Comparison of ENCODE assay signal across 26 cellular contexts in genomic region chr5:137900925-137901817, GRCh38. TPM values are rescaled to one million over a fixed set of nuclear protein-coding genes. Genes with fewer than 3 reads are reported as not detected.
DNase-seq lines count a peak whose midpoint lies in the region; FAIRE-seq and TF ChIP-seq lines count a peak whose summit lies in the region.
"Had no signal": no experiment of that assay in that cellular context is flagged by ENCODE, and none has a peak within 500 bp of the region (broad histone marks: within the 10 kb centered on the region; RNA-seq: fewer than 3 reads in every experiment).

No MANE protein-coding gene starts in this region.

- no peak overlapping the region for H3K4me3 ChIP-seq in endothelial cell of umbilical vein (replicated peaks in 1 of 3; ENCODE audit: insufficient read depth in 1 of 3, low read depth in 1 of 3, low read length in 3 of 3)
- no peak overlapping the region for H3K4me3 ChIP-seq in colonic mucosa
- H3K4me3 ChIP-seq: mucosa of descending colon, upper lobe of right lung had no signal

- no peak for TF ChIP-seq CTCF in Calu3 (IDR thresholded peaks at IDR 0.05; ENCODE audit: unreplicated experiment)
- TF ChIP-seq CTCF in endothelial cell of umbilical vein (IDR thresholded peaks at IDR 0.05; ENCODE audit: extremely low read depth in 1 of 2, insufficient read depth in 1 of 2, low read depth in 1 of 2, low read length in 2 of 2) = no peak
- TF ChIP-seq CTCF in colonic mucosa (IDR thresholded peaks at IDR 0.05) = no peak

- H3K9me1 ChIP-seq in endothelial cell of umbilical vein (replicated peaks; ENCODE audit: control insufficient read depth, extremely low read depth, insufficient read depth, low read length) = no peaks in the 10 kb centered on the region

- peaks cover 18% of the 10 kb centered on the region for H3K4me1 Mint-ChIP-seq in Calu3 (ENCODE audit: low read depth, unreplicated experiment)
- H3K4me1 Mint-ChIP-seq: CD8-positive, alpha-beta memory T cell had no signal

- no peak for TF ChIP-seq POLR2A in endothelial cell of umbilical vein (IDR thresholded peaks at IDR 0.05; ENCODE audit: low read depth, low read length)

- H3K27ac ChIP-seq in endothelial cell of umbilical vein (ENCODE audit: insufficient read depth, low read depth, low read length) (no peak overlapping the region), colonic mucosa (no peak overlapping the region)
- H3K27ac ChIP-seq: foreskin keratinocyte, neutrophil, upper lobe of right lung had no signal

- H3K27ac Mint-ChIP-seq in Calu3 (ENCODE audit: unreplicated experiment) = no peak overlapping the region
- H3K27ac Mint-ChIP-seq: activated CD8-positive, alpha-beta T cell treated with anti-CD3 and anti-CD28 coated beads for 36 hours; activated naive CD4-positive, alpha-beta T cell treated with anti-CD3 and anti-CD28 coated beads, Interleukin-2, amount 50 U/mL, for 72 hours; activated T-cell treated with anti-CD3 and anti-CD28 coated beads, Interleukin-2, amount 50 U/mL, for 24 hours; CD8-positive, alpha-beta memory T cell; T-cell had no signal

- H3K36me3 ChIP-seq in endothelial cell of umbilical vein (ENCODE audit: control insufficient read depth in 2 of 2, extremely low read depth in 1 of 2, insufficient read depth in 2 of 2, low read length in 2 of 2) = no peaks in the 10 kb centered on the region
- no peaks in the 10 kb centered on the region for H3K36me3 ChIP-seq in colonic mucosa
- H3K36me3 ChIP-seq: neutrophil, upper lobe of right lung had no signal

- no peak for FAIRE-seq in endothelial cell of umbilical vein (lab: Jason Lieb, UNC)
- FAIRE-seq: colon had no signal

- POLR2A ChIA-PET in endothelial cell of umbilical vein (lab: Charles Lee) = no interaction called here

- H3K4me2 ChIP-seq in endothelial cell of umbilical vein (ENCODE audit: insufficient read depth, low read length) = no peak overlapping the region

- no TSS peak for BruUV-seq in Calu3 (replicated peaks; lab: Mats Ljungman, UMichigan)
- BruUV-seq in endothelial cell of umbilical vein (replicated peaks; lab: Mats Ljungman, UMichigan) = no TSS peak

- H3K9me3 Mint-ChIP-seq in Calu3 (ENCODE audit: low read depth, unreplicated experiment) = no peaks in the 10 kb centered on the region
- H3K9me3 Mint-ChIP-seq: activated CD8-positive, alpha-beta T cell treated with anti-CD3 and anti-CD28 coated beads for 36 hours; activated naive CD4-positive, alpha-beta T cell treated with anti-CD3 and anti-CD28 coated beads, Interleukin-2, amount 50 U/mL, for 72 hours; activated T-cell treated with anti-CD3 and anti-CD28 coated beads, Interleukin-2, amount 50 U/mL, for 24 hours; CD8-positive, alpha-beta memory T cell; T-cell had no signal

- H3K79me2 ChIP-seq in endothelial cell of umbilical vein (ENCODE audit: control insufficient read depth, insufficient read depth, low read length) = no peaks in the 10 kb centered on the region

- intact Hi-C loops in Calu3 (cut with micrococcal nuclease; ENCODE audit: unreplicated experiment) = no loop called here
- intact Hi-C loops in endothelial cell of umbilical vein (cut with micrococcal nuclease) = no loop called here
- intact Hi-C loops in colonic mucosa (cut with DNase I) = no loop called here

- CTCF ChIA-PET in Calu3 (lab: Charles Lee) = no interaction called here
- CTCF ChIA-PET in endothelial cell of umbilical vein (lab: Charles Lee) = interaction anchor here (1.0 to 1.2 kb wide), 2 partner anchors 33 to 122 kb away, joined by 3 to 4 read pairs; no protein-coding TSS in a partner anchor

- peak overlapping the region; percentile 28 for H3K4me3 Mint-ChIP-seq in Calu3 (ENCODE audit: low read depth, unreplicated experiment)
- H3K4me3 Mint-ChIP-seq: activated CD8-positive, alpha-beta T cell treated with anti-CD3 and anti-CD28 coated beads for 36 hours; activated T-cell treated with anti-CD3 and anti-CD28 coated beads, Interleukin-2, amount 50 U/mL, for 24 hours; CD8-positive, alpha-beta memory T cell; T-cell had no signal

- dilution Hi-C loops in endothelial cell of umbilical vein (cut with MboI; ENCODE audit: extremely low pct_ligation_motif_present, low sequenced_read_pairs) = no loop called here

- H4K20me1 ChIP-seq in endothelial cell of umbilical vein (replicated peaks; ENCODE audit: control insufficient read depth, extremely low read depth, insufficient read depth, low read length) = no peaks in the 10 kb centered on the region

- H3K27me3 Mint-ChIP-seq in Calu3 (ENCODE audit: unreplicated experiment) = no peaks in the 10 kb centered on the region
- H3K27me3 Mint-ChIP-seq: activated T-cell treated with anti-CD3 and anti-CD28 coated beads, Interleukin-2, amount 50 U/mL, for 24 hours had no signal

- no peak overlapping the region for H2AFZ ChIP-seq in endothelial cell of umbilical vein (ENCODE audit: low read depth, low read length)

- H3K27me3 ChIP-seq in endothelial cell of umbilical vein (ENCODE audit: control insufficient read depth in 2 of 2, insufficient read depth in 2 of 2, low read length in 2 of 2) = no peaks in the 10 kb centered on the region
- H3K27me3 ChIP-seq in colonic mucosa = no peaks in the 10 kb centered on the region
- H3K27me3 ChIP-seq: foreskin keratinocyte, neutrophil, upper lobe of right lung had no signal

- H3K9me3 ChIP-seq in endothelial cell of umbilical vein (replicated peaks; ENCODE audit: control insufficient read depth, insufficient read depth, low read length) (no peaks in the 10 kb centered on the region), colonic mucosa (no peaks in the 10 kb centered on the region)
- H3K9me3 ChIP-seq: mucosa of descending colon, neutrophil, upper lobe of right lung had no signal

- DNase-seq in Calu3 (no peak), MV-4-11 (lab: John Stamatoyannopoulos, UW) (peak; percentile 13), endothelial cell of umbilical vein (ENCODE audit: low read depth, low spot score) (peak; percentile 26), pons (ENCODE audit: low spot score) (peak; percentile 95), NCI-H1417 (lab: John Stamatoyannopoulos, UW) (no peak), AG08396 (ENCODE audit: low spot score) (no peak), colonic mucosa (no peak), activated gamma-delta T cell treated with Interleukin-2 at 50 U/mL for 16 hours (no peak)
- DNase-seq: activated CD8-positive, alpha-beta T cell treated with anti-CD3 and anti-CD28 coated beads for 36 hours; activated T-cell treated with anti-CD3 and anti-CD28 coated beads, Interleukin-2, amount 50 U/mL, for 24 hours; CD8-positive, alpha-beta memory T cell; EL; foreskin keratinocyte; Kasumi-1; left colon; mucosa of descending colon; NCI-H1436 treated with DMSO at 0.1 percent for 48 hours; NK-92 treated with Interleukin-12 subunit alpha and Interleukin-12 subunit beta, amount 100 ng/mL, for 24 hours; right cardiac atrium; stimulated activated naive CD4-positive, alpha-beta T cell treated with Interleukin-2 at 50 U/mL for 16 hours; T-cell; upper lobe of right lung had no signal

- peaks cover 10% of the 10 kb centered on the region for H3K4me1 ChIP-seq in endothelial cell of umbilical vein (ENCODE audit: control insufficient read depth, extremely low read depth, insufficient read depth, low read length)
- H3K4me1 ChIP-seq in colonic mucosa = no peaks in the 10 kb centered on the region
- H3K4me1 ChIP-seq: foreskin keratinocyte, upper lobe of right lung had no signal

- H3K9ac ChIP-seq in endothelial cell of umbilical vein (replicated peaks; ENCODE audit: extremely low read depth, insufficient read depth, low read length) (no peak overlapping the region), colonic mucosa (ENCODE audit: low read depth in 2 of 2, low read length in 2 of 2) (no peak overlapping the region)

- no peaks in the 10 kb centered on the region for H3K36me3 Mint-ChIP-seq in Calu3 (ENCODE audit: insufficient read depth, unreplicated experiment)
- H3K36me3 Mint-ChIP-seq: activated naive CD4-positive, alpha-beta T cell treated with anti-CD3 and anti-CD28 coated beads, Interleukin-2, amount 50 U/mL, for 72 hours; CD8-positive, alpha-beta memory T cell; T-cell had no signal

TF ChIP-seq in endothelial cell of umbilical vein, 7 proteins besides CTCF, POLR2A, EP300 and RAD21:
- TF ChIP-seq EZH2 (IDR thresholded peaks at IDR 0.05; ENCODE audit: borderline replicate concordance, low read depth, low read length, severe bottlenecking) (no peak), GATA2 (IDR thresholded peaks at IDR 0.05; ENCODE audit: insufficient read depth, insufficient read length, low read depth, low read length) (no peak), POLR2AphosphoS5 (IDR thresholded peaks at IDR 0.05; ENCODE audit: insufficient read depth, low read depth, low read length) (no peak), MYC (IDR thresholded peaks at IDR 0.05; ENCODE audit: low read depth, low read length) (no peak), FOS (IDR thresholded peaks at IDR 0.05; ENCODE audit: borderline replicate concordance, insufficient read depth, low read length) (no peak), JUN (IDR thresholded peaks at IDR 0.05; ENCODE audit: borderline replicate concordance, insufficient read depth, insufficient read length, low read depth) (no peak)
- TF ChIP-seq, protein P1, sequence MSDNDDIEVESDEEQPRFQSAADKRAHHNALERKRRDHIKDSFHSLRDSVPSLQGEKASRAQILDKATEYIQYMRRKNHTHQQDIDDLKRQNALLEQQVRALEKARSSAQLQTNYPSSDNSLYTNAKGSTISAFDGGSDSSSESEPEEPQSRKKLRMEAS (IDR thresholded peaks at IDR 0.05; ENCODE audit: insufficient read depth, insufficient read length) = no peak

RNA-seq across cellular contexts. Expression of gene PKD2L2, which starts 11.9 kb away (rescaled TPM):
- total RNA-seq in Calu3 (2022) (not detected in 2 replicates), endothelial cell of umbilical vein (not detected in 2 replicates), colonic mucosa (not detected)
- polyA plus RNA-seq in endothelial cell of umbilical vein = not detected in 2 replicates
- polyA plus RNA-seq in endothelial cell of umbilical vein (2011; cell fraction: cytosol; rRNA removed) = not detected in 2 replicates
- not detected in 2 replicates for polyA plus RNA-seq in endothelial cell of umbilical vein (2011; cell fraction: nucleus; rRNA removed)
- not detected in 2 replicates for polyA plus RNA-seq in endothelial cell of umbilical vein (2012)
- polyA minus RNA-seq in endothelial cell of umbilical vein = not detected in 2 replicates
- polyA minus RNA-seq in endothelial cell of umbilical vein (2011; cell fraction: cytosol; rRNA and poly(A)+ RNA removed) = not detected
- polyA minus RNA-seq in endothelial cell of umbilical vein (2011; cell fraction: nucleus; rRNA and poly(A)+ RNA removed) = not detected in 2 replicates
- total RNA-seq: activated CD8-positive, alpha-beta T cell treated with anti-CD3 and anti-CD28 coated beads for 36 hours; CD8-positive, alpha-beta memory T cell; foreskin keratinocyte; left colon; mucosa of descending colon; T-cell; upper lobe of right lung had no signal

RNA-seq across cellular contexts. Expression of gene MYOT, which starts 33.5 kb away (rescaled TPM):
- total RNA-seq in Calu3 (2022) (not detected in 2 replicates), endothelial cell of umbilical vein (not detected in 2 replicates), colonic mucosa (1 to 10 TPM in 1 of 2 donors, under 1 TPM in 1; 0.35 to 3.2 TPM)
- polyA plus RNA-seq in endothelial cell of umbilical vein = not detected in 2 replicates
- not detected in 2 replicates for polyA plus RNA-seq in endothelial cell of umbilical vein (2011; cell fraction: cytosol; rRNA removed)
- not detected in 2 replicates for polyA plus RNA-seq in endothelial cell of umbilical vein (2011; cell fraction: nucleus; rRNA removed)
- not detected in 2 replicates for polyA plus RNA-seq in endothelial cell of umbilical vein (2012)
- polyA minus RNA-seq in endothelial cell of umbilical vein = not detected in 2 replicates
- polyA minus RNA-seq in endothelial cell of umbilical vein (2011; cell fraction: cytosol; rRNA and poly(A)+ RNA removed) = not detected
- not detected in 2 replicates for polyA minus RNA-seq in endothelial cell of umbilical vein (2011; cell fraction: nucleus; rRNA and poly(A)+ RNA removed)
- total RNA-seq: activated CD8-positive, alpha-beta T cell treated with anti-CD3 and anti-CD28 coated beads for 36 hours; activated naive CD4-positive, alpha-beta T cell treated with anti-CD3 and anti-CD28 coated beads, Interleukin-2, amount 50 U/mL, for 72 hours; CD8-positive, alpha-beta memory T cell; T-cell; upper lobe of right lung had no signal
- polyA plus RNA-seq: AG04450; CD8-positive, alpha-beta memory T cell had no signal

Comparison
In these comparisons a context has a peak if more than half of its experiments do, and no peak if none do; other contexts are left out.
1. DNase-seq: peak in MV-4-11 (single experiment), endothelial cell of umbilical vein (single experiment) and pons (single experiment); none in Calu3 (single experiment), NCI-H1417 (0 of 3), AG08396 (single experiment), colonic mucosa (single experiment) and activated gamma-delta T cell treated with Interleukin-2 at 50 U/mL for 16 hours (single experiment).